Comparison of ENCODE assay signal across 25 cellular contexts in the genomic region with DNA sequence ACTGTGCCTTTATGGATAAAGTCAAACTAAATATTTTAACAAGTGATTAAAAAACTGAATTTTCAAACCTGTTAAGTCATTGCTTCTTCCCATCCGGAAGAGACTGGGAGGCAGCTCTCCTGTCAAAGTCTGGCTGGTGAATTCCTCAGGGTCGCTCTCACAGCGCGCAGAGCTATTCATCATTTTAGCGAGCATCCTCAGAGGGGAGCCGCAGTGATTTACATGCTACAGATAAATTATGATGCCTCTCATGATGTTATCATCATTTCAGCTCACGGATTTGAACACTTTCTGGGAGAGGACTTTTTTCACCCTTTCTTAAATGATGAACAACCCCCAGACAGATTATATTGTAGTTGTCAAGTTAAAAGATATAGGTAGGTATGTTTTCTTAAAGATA.
"Had no signal": no experiment of that assay in that cellular context is flagged by ENCODE, and none has a peak within 500 bp of the region (broad histone marks: within the 10 kb centered on the region; RNA-seq: fewer than 3 reads in every experiment).

No MANE protein-coding gene starts in this region.

- H3K9me3 ChIP-seq: body of pancreas, esophagus muscularis mucosa, heart right ventricle, left lung, mucosa of descending colon, right lobe of liver, upper lobe of left lung had no signal

- H3K27ac ChIP-seq: body of pancreas, esophagus muscularis mucosa, heart right ventricle, left lung, right lobe of liver, upper lobe of left lung had no signal

- H3K27me3 ChIP-seq: body of pancreas, esophagus muscularis mucosa, left lung, right lobe of liver, upper lobe of left lung had no signal

- DNase-seq: activated CD4-positive, alpha-beta T cell treated with anti-CD3 and anti-CD28 coated beads for 4 hours; activated CD4-positive, alpha-beta T cell treated with anti-CD3 and anti-CD28 coated beads, Interleukin-2, amount 50 U/mL, for 4 hours; activated naive CD4-positive, alpha-beta T cell treated with Interleukin-2 at 50 U/mL for 16 hours; activated T-cell treated with anti-CD3 and anti-CD28 coated beads for 4 hours; activated T-cell treated with anti-CD3 and anti-CD28 coated beads, Interleukin-2, amount 50 U/mL, for 72 hours; aorta; body of pancreas; dermis blood vessel endothelial cell; effector CD4-positive, alpha-beta T cell; foreskin melanocyte; heart right ventricle; kidney glomerular epithelial cell; left lung; mesendoderm; mucosa of descending colon; posterior cingulate gyrus; right lobe of liver; stimulated activated CD4-positive, alpha-beta T cell treated with anti-CD3 and anti-CD28 coated beads, Interleukin-4, amount 100 ng/mL, for 1 hour; stimulated activated naive CD8-positive, alpha-beta T cell treated with anti-CD3 and anti-CD28 coated beads, Interleukin-15, amount 100 ng/mL, for 72 hours; substantia nigra; upper lobe of left lung had no signal

- H3K27ac Mint-ChIP-seq: activated naive CD8-positive, alpha-beta T cell; activated T-cell treated with anti-CD3 and anti-CD28 coated beads, Interleukin-2, amount 50 U/mL, for 72 hours; stimulated activated memory B cell treated with anti-CD40 and anti-IgM and Interleukin-4, amounts not matched to agents 10 μg/mL and 1 μg/mL and 100 μg/mL, for 72 hours; stimulated activated naive CD8-positive, alpha-beta T cell treated with anti-CD3 and anti-CD28 coated beads, Interleukin-15, amount 100 ng/mL, for 72 hours had no signal

- H3K9me3 Mint-ChIP-seq: activated T-cell treated with anti-CD3 and anti-CD28 coated beads, Interleukin-2, amount 50 U/mL, for 72 hours; stimulated activated memory B cell treated with anti-CD40 and anti-IgM and Interleukin-4, amounts not matched to agents 10 μg/mL and 1 μg/mL and 100 μg/mL, for 72 hours; stimulated activated naive CD8-positive, alpha-beta T cell treated with anti-CD3 and anti-CD28 coated beads, Interleukin-15, amount 100 ng/mL, for 72 hours had no signal

- ATAC-seq: activated T-cell treated with anti-CD3 and anti-CD28 coated beads, Interleukin-2, amount 50 U/mL, for 72 hours; body of pancreas; heart right ventricle; left lung; mucosa of descending colon; right lobe of liver; stimulated activated memory B cell treated with anti-CD40 and anti-IgM and Interleukin-4, amounts not matched to agents 10 μg/mL and 1 μg/mL and 100 μg/mL, for 72 hours; stimulated activated naive CD8-positive, alpha-beta T cell treated with anti-CD3 and anti-CD28 coated beads, Interleukin-15, amount 100 ng/mL, for 72 hours had no signal

- H3K36me3 ChIP-seq: esophagus muscularis mucosa, heart right ventricle, left lung, right lobe of liver, upper lobe of left lung had no signal

- H3K36me3 Mint-ChIP-seq: stimulated activated memory B cell treated with anti-CD40 and anti-IgM and Interleukin-4, amounts not matched to agents 10 μg/mL and 1 μg/mL and 100 μg/mL, for 72 hours had no signal

- H3K4me1 Mint-ChIP-seq: stimulated activated memory B cell treated with anti-CD40 and anti-IgM and Interleukin-4, amounts not matched to agents 10 μg/mL and 1 μg/mL and 100 μg/mL, for 72 hours; stimulated activated naive CD8-positive, alpha-beta T cell treated with anti-CD3 and anti-CD28 coated beads, Interleukin-15, amount 100 ng/mL, for 72 hours had no signal

- H3K4me3 Mint-ChIP-seq: activated naive CD8-positive, alpha-beta T cell; activated T-cell treated with anti-CD3 and anti-CD28 coated beads, Interleukin-2, amount 50 U/mL, for 72 hours; stimulated activated memory B cell treated with anti-CD40 and anti-IgM and Interleukin-4, amounts not matched to agents 10 μg/mL and 1 μg/mL and 100 μg/mL, for 72 hours; stimulated activated naive CD8-positive, alpha-beta T cell treated with anti-CD3 and anti-CD28 coated beads, Interleukin-15, amount 100 ng/mL, for 72 hours had no signal

- H3K4me1 ChIP-seq: body of pancreas, heart right ventricle, left lung, upper lobe of left lung had no signal

- H3K4me3 ChIP-seq: body of pancreas, esophagus muscularis mucosa, heart right ventricle, left lung, lung, mucosa of descending colon, right lobe of liver, upper lobe of left lung had no signal
